Comparison of ENCODE assay signal across 27 cellular contexts in the genomic region with DNA sequence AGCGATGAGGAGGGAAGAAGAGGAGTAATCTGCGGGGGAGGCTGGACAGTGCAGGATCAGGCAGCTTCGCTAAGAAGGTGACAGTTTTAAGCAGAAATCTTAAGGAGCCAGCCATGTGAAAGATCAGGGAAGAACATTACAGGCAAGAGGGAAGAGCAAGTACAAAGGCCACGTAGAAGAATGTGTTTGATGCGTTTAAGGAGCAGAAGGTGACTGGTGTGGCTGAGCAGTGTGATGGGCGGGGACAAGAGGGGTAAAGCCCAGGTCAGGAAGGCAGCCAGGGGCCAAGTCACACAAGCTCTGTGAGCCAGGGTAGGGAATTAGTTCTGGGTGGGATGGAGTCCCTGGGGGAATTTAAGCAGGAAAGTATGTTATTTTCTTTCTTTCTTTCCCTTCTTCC.
DNase-seq lines count a peak whose midpoint lies in the region; ATAC-seq and TF ChIP-seq lines count a peak whose summit lies in the region.
"Had no signal": no experiment of that assay in that cellular context is flagged by ENCODE, and none has a peak within 500 bp of the region (broad histone marks: within the 10 kb centered on the region; RNA-seq: fewer than 3 reads in every experiment).

No MANE protein-coding gene starts in this region.

- H3K4me3 Mint-ChIP-seq in mesothelial cell of epicardium = no peak overlapping the region
- H3K4me3 Mint-ChIP-seq: activated CD8-positive, alpha-beta memory T cell treated with anti-CD3 and anti-CD28 coated beads, Interleukin-2, amount 10 ng/mL, durations not matched to agents 7 days and 5 days; T-cell had no signal

- no peaks in the 10 kb centered on the region for H3K36me3 Mint-ChIP-seq in mesothelial cell of epicardium
- H3K36me3 Mint-ChIP-seq: activated CD8-positive, alpha-beta memory T cell treated with anti-CD3 and anti-CD28 coated beads, Interleukin-2, amount 10 ng/mL, durations not matched to agents 7 days and 5 days; brain; T-cell had no signal

- H3K9me3 Mint-ChIP-seq in mesothelial cell of epicardium = no peaks in the 10 kb centered on the region
- H3K9me3 Mint-ChIP-seq: brain, T-cell had no signal

- peaks cover 0 to 87% (median 33%) of the 10 kb centered on the region in 4 donors for H3K4me1 ChIP-seq in tibial nerve

- H3K27ac ChIP-seq in tibial nerve = peak overlapping the region in 3 of 4 donors; percentile 20 to 97 (median 97)
- H3K27ac ChIP-seq: BLaER1, heart left ventricle, HL-60, sigmoid colon, thyroid gland had no signal

- peaks cover 3% of the 10 kb centered on the region for H3K27me3 Mint-ChIP-seq in mesothelial cell of epicardium (ENCODE audit: low read depth)
- H3K27me3 Mint-ChIP-seq: T-cell had no signal

- TF ChIP-seq POLR2A in tibial nerve (IDR thresholded peaks at IDR 0.05) = no peak

- H3K27me3 ChIP-seq in tibial nerve = no peaks in the 10 kb centered on the region
- H3K27me3 ChIP-seq: thyroid gland had no signal

- TF ChIP-seq CTCF in choroid plexus epithelial cell (conservative IDR thresholded peaks at IDR 0.05; ENCODE audit: low read depth, low read length) = no peak
- no peak for TF ChIP-seq CTCF in mesothelial cell of epicardium (IDR thresholded peaks at IDR 0.05; ENCODE audit: unreplicated experiment)
- no peak for TF ChIP-seq CTCF in tibial nerve (IDR thresholded peaks at IDR 0.05)

- DNase-seq in HT-29 (ENCODE audit: low spot score) (peak; percentile 58), choroid plexus epithelial cell (ENCODE audit: low read depth) (peak; percentile 53), mesothelial cell of epicardium (ENCODE audit: low spot score in 2 of 2, unreplicated experiment in 2 of 2) (no peak), tibial nerve (ENCODE audit: low spot score in 2 of 2) (no peak), LoVo (ENCODE audit: low spot score) (no peak), NCI-H1105 treated with DMSO at 0.1 percent for 48 hours (lab: John Stamatoyannopoulos, UW) (no peak)
- DNase-seq in stimulated activated CD4-positive, alpha-beta T cell treated with anti-CD3 and anti-CD28 coated beads, Interleukin-4, amount 100 ng/mL, for 24 hours = no peak
- DNase-seq: activated CD4-positive, CD25-positive, alpha-beta regulatory T cell; activated CD8-positive, alpha-beta memory T cell treated with anti-CD3 and anti-CD28 coated beads, Interleukin-2, amount 10 ng/mL, durations not matched to agents 7 days and 5 days; activated T-cell treated with anti-CD3 and anti-CD28 coated beads, Interleukin-2, amount 50 U/mL, for 48 hours; DMS53; HCEC 1CT; heart left ventricle; NCI-H1694 treated with DMSO at 0.1 percent for 48 hours; NCI-H2171; NCI-H526; sigmoid colon; stimulated activated naive CD8-positive, alpha-beta T cell treated with anti-CD3 and anti-CD28 coated beads, Interleukin-15, Interleukin-2, amounts not matched to agents 100 U/mL and 50 U/mL, for 24 hours; T-cell; thyroid gland had no signal

- peaks cover 31% of the 10 kb centered on the region for H3K4me1 Mint-ChIP-seq in mesothelial cell of epicardium

- 41 to 45% methylated on average over 6 of the region's 6 CpGs for WGBS in tibial nerve, 2 donors

- peak overlapping the region; percentile 32 for H3K27ac Mint-ChIP-seq in mesothelial cell of epicardium
- H3K27ac Mint-ChIP-seq: activated CD8-positive, alpha-beta memory T cell treated with anti-CD3 and anti-CD28 coated beads, Interleukin-2, amount 10 ng/mL, durations not matched to agents 7 days and 5 days; progenitor cell of endocrine pancreas; T-cell had no signal

- no peaks in the 10 kb centered on the region for H3K36me3 ChIP-seq in tibial nerve
- H3K36me3 ChIP-seq: heart left ventricle, sigmoid colon, thyroid gland had no signal

- no peaks in the 10 kb centered on the region for H3K9me3 ChIP-seq in tibial nerve
- H3K9me3 ChIP-seq: BLaER1, heart left ventricle, sigmoid colon, thyroid gland had no signal

- no peak overlapping the region for H3K4me3 ChIP-seq in choroid plexus epithelial cell (ENCODE audit: low read depth, low read length)
- H3K4me3 ChIP-seq in tibial nerve = no peak overlapping the region
- H3K4me3 ChIP-seq: BLaER1, heart left ventricle, sigmoid colon, thyroid gland had no signal

- ATAC-seq in GM21723 (IDR thresholded peaks at IDR 0.05; ENCODE audit: unreplicated experiment) = no peak
- ATAC-seq: activated CD8-positive, alpha-beta memory T cell treated with anti-CD3 and anti-CD28 coated beads, Interleukin-2, amount 10 ng/mL, durations not matched to agents 7 days and 5 days; heart left ventricle; HepG2; Panc1; stimulated activated naive CD8-positive, alpha-beta T cell treated with anti-CD3 and anti-CD28 coated beads, Interleukin-15, Interleukin-2, amounts not matched to agents 100 U/mL and 50 U/mL, for 24 hours; T-cell had no signal

- TF ChIP-seq EP300 in tibial nerve (IDR thresholded peaks at IDR 0.05) = peak in 1 of 2 donors; percentile 36

Comparison
In these comparisons a context has a peak if more than half of its experiments do, and no peak if none do; other contexts are left out.
1. DNase-seq: peak in HT-29 (single experiment) and choroid plexus epithelial cell (single experiment); none in mesothelial cell of epicardium (0 of 2), tibial nerve (0 of 2), LoVo (single experiment), NCI-H1105 treated with DMSO at 0.1 percent for 48 hours (single experiment) and stimulated activated CD4-positive, alpha-beta T cell treated with anti-CD3 and anti-CD28 coated beads, Interleukin-4, amount 100 ng/mL, for 24 hours (single experiment).